ENCODE assay signal across 8 cellular contexts in genomic region chr2:58428553-58429284, GRCh38.
A peak's percentile ranks its signal among the peaks of the same experiment; 100 is the strongest.
DNase-seq lines count a peak whose midpoint lies in the region; ATAC-seq, FAIRE-seq and TF ChIP-seq lines count a peak whose summit lies in the region.

No MANE protein-coding gene starts in this region.

- H3K36me3 Mint-ChIP-seq in astrocyte (ENCODE audit: low read depth, unreplicated experiment): no peaks in the 10 kb centered on the region

- H3K27ac ChIP-seq in astrocyte (ENCODE audit: low read depth, low read length): no peak overlapping the region
- no peak overlapping the region for H3K27ac ChIP-seq in HepG2 (ENCODE audit: extremely low read length, insufficient read depth, low read length)
- H3K27ac ChIP-seq in urinary bladder (ENCODE audit: low read depth): no peak overlapping the region

- no peaks in the 10 kb centered on the region for H3K9me3 Mint-ChIP-seq in astrocyte (ENCODE audit: unreplicated experiment)

- no peaks in the 10 kb centered on the region for H3K27me3 ChIP-seq in astrocyte (ENCODE audit: insufficient read depth, low read length)
- H3K27me3 ChIP-seq in HepG2 (ENCODE audit: control insufficient read depth in 1 of 2, insufficient read depth in 2 of 2, low read length in 2 of 2): peaks cover 0 to 28% of the 10 kb centered on the region in 2 experiments; a peak in 4 of 5 replicates

- in situ Hi-C loops in HepG2 (cut with HindIII; ENCODE audit: extremely low pct_ligation_motif_present, low pct_unique_long_range_greater_than_20kb): no loop called here

- H3K79me2 ChIP-seq in astrocyte (ENCODE audit: insufficient read depth, low read length) (no peaks in the 10 kb centered on the region), HepG2 (ENCODE audit: insufficient read depth, low read length) (no peaks in the 10 kb centered on the region)

- peak overlapping the region; percentile 94 for H3K4me2 ChIP-seq in astrocyte (ENCODE audit: low read length)
- peak overlapping the region; percentile 59 for H3K4me2 ChIP-seq in HepG2 (ENCODE audit: low read depth, low read length)

- peak; percentile 52 for DNase-seq in NCI-H2107 treated with DMSO at 0.1 percent for 48 hours (lab: John Stamatoyannopoulos, UW; ENCODE audit: unreplicated experiment)
- DNase-seq in NCI-H2107 (lab: John Stamatoyannopoulos, UW): no peak
- DNase-seq in astrocyte (ENCODE audit: low read depth): no peak
- no peak for DNase-seq in HepG2 (ENCODE audit: low spot score)
- no peak for DNase-seq in amniotic stem cell (lab: John Stamatoyannopoulos, UW)
- no peak for DNase-seq in COLO668 (lab: John Stamatoyannopoulos, UW; ENCODE audit: unreplicated experiment)

- CTCF ChIA-PET in HepG2 (lab: Yijun Ruan, JAX; ENCODE audit: low intra/inter-chr PET ratio, low total read pairs): no interaction called here

- no peak for FAIRE-seq in astrocyte (lab: Jason Lieb, UNC)
- no peak for FAIRE-seq in HepG2 (lab: Jason Lieb, UNC)

- H2AFZ ChIP-seq in astrocyte (ENCODE audit: low read depth, low read length) (peak overlapping the region; percentile 62), HepG2 (ENCODE audit: low read length) (no peak overlapping the region)

- intact Hi-C loops in HepG2 (cut with micrococcal nuclease; ENCODE audit: unreplicated experiment): no loop called here

- peak overlapping the region; percentile 43 for H3K4me3 ChIP-seq in astrocyte (ENCODE audit: insufficient read depth, low read depth, low read length)
- H3K4me3 ChIP-seq in HepG2 (replicated peaks in 1 of 3; ENCODE audit: insufficient read depth in 1 of 3, low read depth in 2 of 3, low read length in 3 of 3): peak overlapping the region; percentile 32 to 53 (median 47); a peak in 5 of 6 replicates
- H3K4me3 ChIP-seq in urinary bladder (ENCODE audit: low read depth, low read length): peak overlapping the region; percentile 65

- H3K9ac ChIP-seq in astrocyte (ENCODE audit: low read length) (no peak overlapping the region), HepG2 (ENCODE audit: insufficient read depth, low read depth, low read length) (no peak overlapping the region)

- no peaks in the 10 kb centered on the region for H3K27me3 Mint-ChIP-seq in astrocyte (ENCODE audit: low read depth, unreplicated experiment)

- no TSS peak for BruUV-seq in HepG2 (replicated peaks; lab: Mats Ljungman, UMichigan)

- no peaks in the 10 kb centered on the region for H4K20me1 ChIP-seq in astrocyte (ENCODE audit: insufficient read depth, low read length)
- H4K20me1 ChIP-seq in HepG2 (ENCODE audit: insufficient read depth, low read length): no peaks in the 10 kb centered on the region

- 2% methylated on average over 28 of the region's 43 CpGs for WGBS in HepG2 (ENCODE audit: low lambda C conversion rate)
- 5% methylated on average over 41 of the region's 43 CpGs for WGBS in urinary bladder

- H3K4me3 Mint-ChIP-seq in astrocyte (ENCODE audit: unreplicated experiment): peak overlapping the region; percentile 87

- H3K36me3 ChIP-seq in astrocyte (ENCODE audit: insufficient read depth, low read length) (no peaks in the 10 kb centered on the region), HepG2 (replicated peaks in 1 of 2; ENCODE audit: control insufficient read depth in 1 of 2, insufficient read depth in 2 of 2, low read length in 2 of 2) (no peaks in the 10 kb centered on the region), urinary bladder (ENCODE audit: insufficient read depth) (no peaks in the 10 kb centered on the region)

- H3K9me3 ChIP-seq in astrocyte (ENCODE audit: insufficient read depth, low read depth, low read length) (no peaks in the 10 kb centered on the region), HepG2 (ENCODE audit: low read length) (no peaks in the 10 kb centered on the region)

- TF ChIP-seq CTCF in astrocyte (IDR thresholded peaks at IDR 0.05; ENCODE audit: insufficient read depth, low read depth, low read length) (no peak), HepG2 (CRISPR knock-in tag; IDR thresholded peaks at IDR 0.05) (no peak)

- TF ChIP-seq EP300 in HepG2 (IDR thresholded peaks at IDR 0.05; ENCODE audit: low read depth in 2 of 2, low read length in 2 of 2) (no peak), HepG2 (CRISPR knock-in tag; IDR thresholded peaks at IDR 0.05; ENCODE audit: borderline replicate concordance) (no peak)

- H3K4me1 ChIP-seq in astrocyte (ENCODE audit: insufficient read depth, low read length) (no peaks in the 10 kb centered on the region), HepG2 (ENCODE audit: insufficient read depth, low read length) (peaks cover 9% of the 10 kb centered on the region), urinary bladder (ENCODE audit: insufficient read depth) (no peaks in the 10 kb centered on the region)

- H3K4me1 Mint-ChIP-seq in astrocyte (ENCODE audit: low read depth, unreplicated experiment): peaks cover 8% of the 10 kb centered on the region

- POLR2A ChIA-PET in HepG2 (lab: Yijun Ruan, JAX): no interaction called here

- H3K27ac Mint-ChIP-seq in astrocyte (ENCODE audit: unreplicated experiment): peak overlapping the region; percentile 95

- no peak for TF ChIP-seq RAD21 in HepG2 (CRISPR knock-in tag; IDR thresholded peaks at IDR 0.05)

- TF ChIP-seq POLR2A in HepG2 (IDR thresholded peaks at IDR 0.05; ENCODE audit: insufficient read depth in 1 of 2, low read depth in 2 of 2, low read length in 2 of 2): no peak

- peak; percentile 36 for ATAC-seq in HG03159 (IDR thresholded peaks at IDR 0.05; ENCODE audit: unreplicated experiment)
- ATAC-seq in HepG2: peak; percentile 91

TF ChIP-seq in HepG2, 621 proteins besides CTCF, POLR2A, EP300 and RAD21:
- no peak for TF ChIP-seq ZNF891 (CRISPR knock-in tag; IDR thresholded peaks at IDR 0.05)
- TF ChIP-seq PCBP1 (IDR thresholded peaks at IDR 0.05; ENCODE audit: borderline replicate concordance, low read depth, low read length): 0 out of 2 replicates have a peak, but pooled peaks have one; percentile 34
- TF ChIP-seq GABPB1 (CRISPR knock-in tag; IDR thresholded peaks at IDR 0.05): peak; percentile 28; the same call in 1 of the 2 replicates
- TF ChIP-seq PLRG1 (conservative IDR thresholded peaks at IDR 0.05): no peak
- no peak for TF ChIP-seq BRD4 (CRISPR knock-in tag; IDR thresholded peaks at IDR 0.05)
- TF ChIP-seq ZC3H13 (CRISPR knock-in tag; IDR thresholded peaks at IDR 0.05): no peak
- TF ChIP-seq SNRNP70 (IDR thresholded peaks at IDR 0.05; ENCODE audit: low read depth, low read length): no peak
- peak; percentile 64; the same call in 1 of the 2 replicates for TF ChIP-seq EZH2 (conservative IDR thresholded peaks at IDR 0.05; ENCODE audit: low read depth, low read length)
- no peak for TF ChIP-seq REL (CRISPR knock-in tag; conservative IDR thresholded peaks at IDR 0.05)
- TF ChIP-seq ZNF207 (IDR thresholded peaks at IDR 0.05; ENCODE audit: borderline replicate concordance): no peak
- no peak for TF ChIP-seq ETV5 (CRISPR knock-in tag; IDR thresholded peaks at IDR 0.05; ENCODE audit: borderline replicate concordance)
- peak; percentile 71 for TF ChIP-seq HNRNPK (IDR thresholded peaks at IDR 0.05; ENCODE audit: low read depth, low read length, poor library complexity, severe bottlenecking)
- peak; percentile 94; the same call in 1 of the 2 replicates for TF ChIP-seq ZNF800 (CRISPR knock-in tag; IDR thresholded peaks at IDR 0.05)
TF ChIP-seq in HepG2: peak in this region for 5.
